8 cellular contexts compared by ENCODE assay signal in the genomic region with DNA sequence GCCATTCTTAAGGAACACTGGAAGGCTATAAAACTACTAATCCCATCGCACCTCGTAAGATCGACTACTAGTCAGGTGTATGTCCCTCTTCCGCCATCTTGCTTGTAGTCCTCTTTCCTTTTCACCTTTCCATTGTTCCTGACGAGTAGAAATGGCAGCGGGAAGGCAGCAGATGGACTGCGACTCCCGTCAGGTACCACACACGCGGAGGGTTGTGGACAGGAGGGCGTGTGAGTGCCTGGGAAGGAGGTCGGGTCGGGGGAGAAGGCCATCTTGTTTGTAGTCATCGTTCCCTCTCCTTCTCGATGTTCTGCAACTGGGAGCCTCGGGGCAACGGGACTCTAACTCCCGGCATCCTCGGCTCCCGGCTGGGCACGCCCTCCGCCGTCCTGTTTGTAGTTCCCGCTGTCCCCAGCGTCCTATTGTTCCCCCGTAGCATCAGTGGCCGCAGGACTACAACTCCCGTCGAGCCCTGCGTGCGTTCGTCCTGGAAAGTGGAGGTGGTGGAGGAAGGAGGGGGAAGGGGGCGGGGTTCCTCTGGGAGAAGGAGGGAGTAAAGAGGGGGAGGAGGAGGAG. TPM values are rescaled to one million over a fixed set of nuclear protein-coding genes. Genes with fewer than 3 reads are reported as not detected.
DNase-seq lines count a peak whose midpoint lies in the region; ATAC-seq, FAIRE-seq and TF ChIP-seq lines count a peak whose summit lies in the region.

No MANE protein-coding gene starts in this region.

- peak overlapping the region; percentile 98 for H4K91ac ChIP-seq in IMR-90 (ENCODE audit: insufficient read depth, low read depth, low read length)

- H2BK120ac ChIP-seq in IMR-90 (ENCODE audit: low read depth, low read length): peak overlapping the region; percentile 92

- H3K4me3 ChIP-seq in IMR-90 (ENCODE audit: insufficient read depth, low read depth, low read length) (peak overlapping the region; percentile 59), OCI-LY3 (ENCODE audit: low read length) (peak overlapping the region; percentile 79), endothelial cell of umbilical vein (replicated peaks in 1 of 3; ENCODE audit: insufficient read depth in 1 of 3, low read depth in 1 of 3, low read length in 3 of 3) (peak overlapping the region; percentile 3 to 87 (median 65)), mesodermal cell (ENCODE audit: extremely low read depth, insufficient read depth, low read length, poor library complexity, severe bottlenecking) (peak overlapping the region; percentile 80)

- H3K9me3 ChIP-seq in IMR-90 (ENCODE audit: control insufficient read depth, insufficient read depth, low read length) (no peaks in the 10 kb centered on the region), OCI-LY3 (ENCODE audit: insufficient read depth, low read length) (no peaks in the 10 kb centered on the region), endothelial cell of umbilical vein (replicated peaks; ENCODE audit: control insufficient read depth, insufficient read depth, low read length) (no peaks in the 10 kb centered on the region), mesodermal cell (ENCODE audit: control insufficient read depth, low read length) (no peaks in the 10 kb centered on the region)

- H3K79me2 ChIP-seq in OCI-LY3 (ENCODE audit: low read length) (no peaks in the 10 kb centered on the region), endothelial cell of umbilical vein (ENCODE audit: control insufficient read depth, insufficient read depth, low read length) (no peaks in the 10 kb centered on the region)

- H3K23ac ChIP-seq in IMR-90 (ENCODE audit: low read depth, low read length): peak overlapping the region; percentile 87

- CTCF ChIA-PET in IMR-90 (lab: Yijun Ruan, JAX): interaction anchor here (1.1 kb wide), 1 partner anchor 19 kb away, joined by 4 read pairs; no protein-coding TSS in a partner anchor
- CTCF ChIA-PET in endothelial cell of umbilical vein (lab: Charles Lee): interaction anchor here (0.8 to 1.6 kb wide), 3 partner anchors 19 to 78 kb away, joined by 3 to 9 read pairs (median 5); no protein-coding TSS in a partner anchor

- peaks cover 4% of the 10 kb centered on the region; the same call in 1 of the 2 replicates for H4K20me1 ChIP-seq in IMR-90 (ENCODE audit: insufficient read depth, low read length)
- no peaks in the 10 kb centered on the region for H4K20me1 ChIP-seq in OCI-LY3 (ENCODE audit: insufficient read depth, low read length)
- H4K20me1 ChIP-seq in endothelial cell of umbilical vein (replicated peaks; ENCODE audit: control insufficient read depth, extremely low read depth, insufficient read depth, low read length): no peaks in the 10 kb centered on the region

- H4K8ac ChIP-seq in IMR-90 (ENCODE audit: low read depth in 2 of 2, low read length in 2 of 2): peak overlapping the region; percentile 83 to 99

- H2AK9ac ChIP-seq in IMR-90 (replicated peaks; ENCODE audit: low read depth, low read length, poor library complexity): peak overlapping the region; percentile 98

- TF ChIP-seq CTCF in D721Med (IDR thresholded peaks at IDR 0.05; ENCODE audit: insufficient read depth, missing control alignments) (no peak), IMR-90 (conservative IDR thresholded peaks at IDR 0.05; ENCODE audit: low read depth, low read length) (no peak), OCI-LY3 (IDR thresholded peaks at IDR 0.05; ENCODE audit: low read depth, low read length) (no peak), endothelial cell of umbilical vein (IDR thresholded peaks at IDR 0.05; ENCODE audit: extremely low read depth in 1 of 2, insufficient read depth in 1 of 2, low read depth in 1 of 2, low read length in 2 of 2) (no peak)

- peak overlapping the region; percentile 96 for H4K5ac ChIP-seq in IMR-90 (ENCODE audit: low read depth, low read length)

- peak; percentile 78 for TF ChIP-seq POLR2A in IMR-90 (IDR thresholded peaks at IDR 0.05; ENCODE audit: low read depth, low read length)
- peak; percentile 9 for TF ChIP-seq POLR2A in endothelial cell of umbilical vein (IDR thresholded peaks at IDR 0.05; ENCODE audit: low read depth, low read length)

- TF ChIP-seq RAD21 in IMR-90 (IDR thresholded peaks at IDR 0.05; ENCODE audit: low read length): no peak

- H3K27me3 ChIP-seq in IMR-90 (ENCODE audit: control insufficient read depth, insufficient read depth, low read length) (no peaks in the 10 kb centered on the region), OCI-LY3 (ENCODE audit: low read depth, low read length) (no peaks in the 10 kb centered on the region), endothelial cell of umbilical vein (ENCODE audit: control insufficient read depth in 2 of 2, insufficient read depth in 2 of 2, low read length in 2 of 2) (no peaks in the 10 kb centered on the region)

- peak overlapping the region; percentile 77 for H3K9ac ChIP-seq in IMR-90 (ENCODE audit: low read depth, low read length)
- peak overlapping the region; percentile 85 for H3K9ac ChIP-seq in OCI-LY3 (ENCODE audit: low read length)
- H3K9ac ChIP-seq in endothelial cell of umbilical vein (replicated peaks; ENCODE audit: extremely low read depth, insufficient read depth, low read length): peak overlapping the region; percentile 67

- peaks cover 4 to 39% of the 10 kb centered on the region in 2 experiments; a peak in 2 of 4 replicates for H3K79me1 ChIP-seq in IMR-90 (ENCODE audit: low read depth in 1 of 2, low read length in 2 of 2)

- 0% methylated on average over 16 of the region's 33 CpGs; no CpG with 5 or more reads in 1 of the 2 experiments for WGBS in IMR-90 (ENCODE audit: extremely low coverage in 2 of 2, insufficient read length in 1 of 2), 2 experiments
- 0% methylated on average over 19 to 24 of the region's 33 CpGs for WGBS in mesodermal cell (ENCODE audit: insufficient coverage in 2 of 2), 2 experiments

- ATAC-seq in GM21576 (IDR thresholded peaks at IDR 0.05; ENCODE audit: unreplicated experiment) (peak; percentile 66), IMR-90 (ENCODE audit: low read depth) (peak; percentile 79)

- H3K14ac ChIP-seq in IMR-90 (replicated peaks; ENCODE audit: low read depth, low read length): peak overlapping the region; percentile 94

- dilution Hi-C loops in IMR-90 (cut with HindIII; ENCODE audit: low sequenced_read_pairs, unreplicated experiment) (no loop called here), endothelial cell of umbilical vein (cut with MboI; ENCODE audit: extremely low pct_ligation_motif_present, low sequenced_read_pairs) (no loop called here)

- peaks cover 10% of the 10 kb centered on the region; the same call in 1 of the 2 replicates for H3K36me3 ChIP-seq in IMR-90 (ENCODE audit: control insufficient read depth, insufficient read depth, low read length)
- no peaks in the 10 kb centered on the region for H3K36me3 ChIP-seq in OCI-LY3 (replicated peaks; ENCODE audit: low read depth, low read length)
- H3K36me3 ChIP-seq in endothelial cell of umbilical vein (ENCODE audit: control insufficient read depth in 2 of 2, extremely low read depth in 1 of 2, insufficient read depth in 2 of 2, low read length in 2 of 2): peaks cover 0 to 6% of the 10 kb centered on the region in 2 experiments
- peaks cover 25% of the 10 kb centered on the region for H3K36me3 ChIP-seq in mesodermal cell (ENCODE audit: control insufficient read depth, insufficient read depth, low read length)

- BruUV-seq in IMR-90 (replicated peaks; lab: Mats Ljungman, UMichigan) (no TSS peak), endothelial cell of umbilical vein (replicated peaks; lab: Mats Ljungman, UMichigan) (TSS peak; percentile 48)

- peak overlapping the region; percentile 98 for H3K4ac ChIP-seq in IMR-90 (ENCODE audit: low read depth, low read length)

- H2BK5ac ChIP-seq in IMR-90 (ENCODE audit: low read depth, low read length, poor library complexity, severe bottlenecking): peak overlapping the region; percentile 97

- H2BK15ac ChIP-seq in IMR-90 (ENCODE audit: low read depth, low read length): peak overlapping the region; percentile 94; the same call in 2 of the 3 replicates

- DNase-seq in D721Med (ENCODE audit: insufficient read length, low spot score) (peak; percentile 58), IMR-90 (peak; percentile 99), activated T-cell treated with anti-CD3 and anti-CD28 coated beads for 1 hour (ENCODE audit: low read depth) (peak; percentile 87), endothelial cell of umbilical vein (ENCODE audit: low read depth, low spot score) (peak; percentile 100)
- peak; percentile 89 for DNase-seq in stimulated activated CD8-positive, alpha-beta memory T cell treated with anti-CD3 and anti-CD28 coated beads, Interleukin-15, amount 100 ng/mL, for 1 hour (ENCODE audit: low read depth)

- H2AK5ac ChIP-seq in IMR-90 (ENCODE audit: low read depth, low read length): peak overlapping the region; percentile 100

- H2AFZ ChIP-seq in IMR-90 (replicated peaks; ENCODE audit: low read length, poor library complexity) (peak overlapping the region; percentile 99), OCI-LY3 (ENCODE audit: low read depth, low read length) (peak overlapping the region; percentile 49), endothelial cell of umbilical vein (ENCODE audit: low read depth, low read length) (peak overlapping the region; percentile 14)

- peak overlapping the region; percentile 88 for H3K18ac ChIP-seq in IMR-90 (ENCODE audit: low read depth, low read length)

- in situ Hi-C loops in IMR-90 (cut with MboI; ENCODE audit: low sequenced_read_pairs): no loop called here

- H3K56ac ChIP-seq in IMR-90 (ENCODE audit: extremely low read depth, insufficient read depth, low read length): peak overlapping the region; percentile 92

- peak overlapping the region; percentile 65 for H2BK20ac ChIP-seq in IMR-90 (ENCODE audit: low read depth, low read length)

- FAIRE-seq in D721Med (lab: Jason Lieb, UNC) (no peak), endothelial cell of umbilical vein (lab: Jason Lieb, UNC) (no peak)

- peak overlapping the region; percentile 72 for H3K4me2 ChIP-seq in IMR-90 (ENCODE audit: low read depth, low read length)
- H3K4me2 ChIP-seq in OCI-LY3 (ENCODE audit: low read length): peak overlapping the region; percentile 45
- peak overlapping the region; percentile 9 for H3K4me2 ChIP-seq in endothelial cell of umbilical vein (ENCODE audit: insufficient read depth, low read length)

- H3K4me1 ChIP-seq in IMR-90 (ENCODE audit: control insufficient read depth, insufficient read depth, low read length): peaks cover 2% of the 10 kb centered on the region; the same call in 1 of the 2 replicates
- peaks cover 7% of the 10 kb centered on the region for H3K4me1 ChIP-seq in OCI-LY3 (ENCODE audit: low read length)
- peaks cover 2% of the 10 kb centered on the region for H3K4me1 ChIP-seq in endothelial cell of umbilical vein (ENCODE audit: control insufficient read depth, extremely low read depth, insufficient read depth, low read length)
- peaks cover 13% of the 10 kb centered on the region for H3K4me1 ChIP-seq in mesodermal cell (ENCODE audit: control insufficient read depth, insufficient read depth, low read length, poor library complexity, severe bottlenecking)

- H3K9me1 ChIP-seq in IMR-90 (ENCODE audit: insufficient read depth, low read length): no peaks in the 10 kb centered on the region
- no peaks in the 10 kb centered on the region for H3K9me1 ChIP-seq in endothelial cell of umbilical vein (replicated peaks; ENCODE audit: control insufficient read depth, extremely low read depth, insufficient read depth, low read length)

- POLR2A ChIA-PET in IMR-90 (lab: Charles Lee; ENCODE audit: unreplicated experiment) (interaction anchor here (0.6 to 0.7 kb wide), 3 partner anchors 48 to 238 kb away, joined by 3 to 5 read pairs (median 4); no protein-coding TSS in a partner anchor), endothelial cell of umbilical vein (lab: Charles Lee) (interaction anchor here (0.6 kb wide), 2 partner anchors 30 to 1108 kb away, joined by 4 to 5 read pairs; no protein-coding TSS in a partner anchor)

- intact Hi-C loops in IMR-90 (cut with micrococcal nuclease): loop anchor here (5.0 kb wide), 2 partner anchors 161 to 226 kb away; partner anchors contain the start of genes CFAP119, RNF40 and SRCAP
- intact Hi-C loops in endothelial cell of umbilical vein (cut with micrococcal nuclease): loop anchor here (1.0 to 5.0 kb wide), 12 partner anchors 19 to 272 kb away; partner anchors contain the start of genes CFAP119, FBRS, PHKG2 and PRR14

- peak overlapping the region; percentile 94 for H3K27ac ChIP-seq in IMR-90 (ENCODE audit: insufficient read depth, low read length)
- peak overlapping the region; percentile 72 for H3K27ac ChIP-seq in OCI-LY3 (ENCODE audit: low read length)
- peak overlapping the region; percentile 66 for H3K27ac ChIP-seq in endothelial cell of umbilical vein (ENCODE audit: insufficient read depth, low read depth, low read length)
- H3K27ac ChIP-seq in mesodermal cell (ENCODE audit: low read depth, low read length, severe bottlenecking): peak overlapping the region; percentile 99

RNA-seq across cellular contexts. Expression of gene FBXL19, which starts 0.3 kb away (rescaled TPM):
- total RNA-seq in IMR-90 (2012; rRNA removed) (5.0 and 5.8 TPM in 2 replicates), endothelial cell of umbilical vein (37.3 and 38.0 TPM in 2 replicates)
- polyA plus RNA-seq in IMR-90 (2012; rRNA removed) (13.8 and 19.6 TPM in 2 replicates), endothelial cell of umbilical vein (22.1 and 29.5 TPM in 2 replicates)
- 14.1 and 16.6 TPM in 2 replicates for polyA plus RNA-seq in IMR-90 (2012; cell fraction: cytosol; rRNA removed)
- 29.8 and 57.4 TPM in 2 replicates for polyA plus RNA-seq in IMR-90 (2012; cell fraction: nucleus; rRNA removed; ENCODE audit: low replicate concordance)
- polyA plus RNA-seq in endothelial cell of umbilical vein (2011; cell fraction: cytosol; rRNA removed): 13.4 and 18.6 TPM in 2 replicates
- polyA plus RNA-seq in endothelial cell of umbilical vein (2011; cell fraction: nucleus; rRNA removed): 31.4 and 32.2 TPM in 2 replicates
- polyA plus RNA-seq in endothelial cell of umbilical vein (2012): 17.7 and 23.7 TPM in 2 replicates
- 11.8 and 14.3 TPM in 2 replicates for polyA minus RNA-seq in endothelial cell of umbilical vein
- polyA minus RNA-seq in endothelial cell of umbilical vein (2011; cell fraction: cytosol; rRNA and poly(A)+ RNA removed): 12.2 TPM
- 6.3 and 13.9 TPM in 2 replicates for polyA minus RNA-seq in endothelial cell of umbilical vein (2011; cell fraction: nucleus; rRNA and poly(A)+ RNA removed)
- 46.4 TPM for polyA plus RNA-seq in mesodermal cell (2013, experiment 1 of 2)
- 39.9 TPM for polyA plus RNA-seq in mesodermal cell (2013, experiment 2 of 2)

RNA-seq across cellular contexts. Expression of gene ORAI3, which starts 25.8 kb away (rescaled TPM):
- 6.8 and 6.9 TPM in 2 replicates for total RNA-seq in IMR-90 (2012; rRNA removed)
- polyA plus RNA-seq in IMR-90 (2012; rRNA removed): 16.9 TPM in 2 replicates
- polyA plus RNA-seq in IMR-90 (2012; cell fraction: cytosol; rRNA removed): 16.1 and 29.4 TPM in 2 replicates
- polyA plus RNA-seq in IMR-90 (2012; cell fraction: nucleus; rRNA removed; ENCODE audit: low replicate concordance): 12.4 and 15.2 TPM in 2 replicates
- total RNA-seq in endothelial cell of umbilical vein: 17.0 and 17.6 TPM in 2 replicates
- polyA plus RNA-seq in endothelial cell of umbilical vein: 25.4 and 33.9 TPM in 2 replicates
- polyA plus RNA-seq in endothelial cell of umbilical vein (2011; cell fraction: cytosol; rRNA removed): 15.8 and 17.9 TPM in 2 replicates
- 9.4 and 10.3 TPM in 2 replicates for polyA plus RNA-seq in endothelial cell of umbilical vein (2011; cell fraction: nucleus; rRNA removed)
- polyA plus RNA-seq in endothelial cell of umbilical vein (2012): 6.0 and 7.1 TPM in 2 replicates
- polyA minus RNA-seq in endothelial cell of umbilical vein: 18.3 and 23.1 TPM in 2 replicates
- 6.0 TPM for polyA minus RNA-seq in endothelial cell of umbilical vein (2011; cell fraction: cytosol; rRNA and poly(A)+ RNA removed)
- polyA minus RNA-seq in endothelial cell of umbilical vein (2011; cell fraction: nucleus; rRNA and poly(A)+ RNA removed): 6.1 and 6.9 TPM in 2 replicates
- polyA plus RNA-seq in mesodermal cell (2013, experiment 1 of 2): 32.5 TPM
- polyA plus RNA-seq in mesodermal cell (2013, experiment 2 of 2): 27.7 TPM

RNA-seq across cellular contexts. Expression of gene CTF1, which starts 26.6 kb away (rescaled TPM):
- total RNA-seq in IMR-90 (2012; rRNA removed): 0.18 and 0.56 TPM in 2 replicates
- polyA plus RNA-seq in IMR-90 (2012; rRNA removed): 12.9 and 13.8 TPM in 2 replicates
- polyA plus RNA-seq in IMR-90 (2012; cell fraction: cytosol; rRNA removed): 12.9 and 21.8 TPM in 2 replicates
- 10.8 and 14.0 TPM in 2 replicates for polyA plus RNA-seq in IMR-90 (2012; cell fraction: nucleus; rRNA removed; ENCODE audit: low replicate concordance)
- 1.4 and 1.5 TPM in 2 replicates for total RNA-seq in endothelial cell of umbilical vein
- 4.3 and 4.7 TPM in 2 replicates for polyA plus RNA-seq in endothelial cell of umbilical vein
- polyA plus RNA-seq in endothelial cell of umbilical vein (2011; cell fraction: cytosol; rRNA removed): 1.7 and 2.5 TPM in 2 replicates
- 0.66 and 1.2 TPM in 2 replicates for polyA plus RNA-seq in endothelial cell of umbilical vein (2011; cell fraction: nucleus; rRNA removed)
- polyA plus RNA-seq in endothelial cell of umbilical vein (2012): 0.43 and 0.98 TPM in 2 replicates
- 2.1 and 3.7 TPM in 2 replicates for polyA minus RNA-seq in endothelial cell of umbilical vein
- polyA minus RNA-seq in endothelial cell of umbilical vein (2011; cell fraction: cytosol; rRNA and poly(A)+ RNA removed): not detected
- 0.53 and 1.1 TPM in 2 replicates for polyA minus RNA-seq in endothelial cell of umbilical vein (2011; cell fraction: nucleus; rRNA and poly(A)+ RNA removed)
- polyA plus RNA-seq in mesodermal cell (2013, experiment 1 of 2): 5.8 TPM
- 5.4 TPM for polyA plus RNA-seq in mesodermal cell (2013, experiment 2 of 2)

RNA-seq across cellular contexts. Expression of gene BCL7C, which starts 29.2 kb away (rescaled TPM):
- 32.3 and 38.6 TPM in 2 replicates for total RNA-seq in IMR-90 (2012; rRNA removed)
- 34.9 and 54.4 TPM in 2 replicates for polyA plus RNA-seq in IMR-90 (2012; rRNA removed)
- polyA plus RNA-seq in IMR-90 (2012; cell fraction: cytosol; rRNA removed): 31.1 and 41.3 TPM in 2 replicates
- 14.9 and 16.0 TPM in 2 replicates for polyA plus RNA-seq in IMR-90 (2012; cell fraction: nucleus; rRNA removed; ENCODE audit: low replicate concordance)
- 38.3 and 39.5 TPM in 2 replicates for total RNA-seq in endothelial cell of umbilical vein
- polyA plus RNA-seq in endothelial cell of umbilical vein: 30.2 and 33.7 TPM in 2 replicates
- 27.0 and 36.1 TPM in 2 replicates for polyA plus RNA-seq in endothelial cell of umbilical vein (2011; cell fraction: cytosol; rRNA removed)
- polyA plus RNA-seq in endothelial cell of umbilical vein (2011; cell fraction: nucleus; rRNA removed): 11.3 and 11.4 TPM in 2 replicates
- 23.6 and 29.3 TPM in 2 replicates for polyA plus RNA-seq in endothelial cell of umbilical vein (2012)
- polyA minus RNA-seq in endothelial cell of umbilical vein: 5.5 and 7.4 TPM in 2 replicates
- 5.9 TPM for polyA minus RNA-seq in endothelial cell of umbilical vein (2011; cell fraction: cytosol; rRNA and poly(A)+ RNA removed)
- 3.4 and 5.7 TPM in 2 replicates for polyA minus RNA-seq in endothelial cell of umbilical vein (2011; cell fraction: nucleus; rRNA and poly(A)+ RNA removed)
- 40.1 TPM for polyA plus RNA-seq in mesodermal cell (2013, experiment 1 of 2)
- polyA plus RNA-seq in mesodermal cell (2013, experiment 2 of 2): 34.2 TPM

RNA-seq across cellular contexts. Expression of gene SETD1A, which starts 34.5 kb away (rescaled TPM):
- total RNA-seq in IMR-90 (2012; rRNA removed) (0.54 and 0.56 TPM in 2 replicates), endothelial cell of umbilical vein (21.3 and 25.6 TPM in 2 replicates)
- polyA plus RNA-seq in IMR-90 (2012; rRNA removed) (5.8 and 6.5 TPM in 2 replicates), endothelial cell of umbilical vein (3.4 and 3.5 TPM in 2 replicates)
- 3.3 and 4.8 TPM in 2 replicates for polyA plus RNA-seq in IMR-90 (2012; cell fraction: cytosol; rRNA removed)
- polyA plus RNA-seq in IMR-90 (2012; cell fraction: nucleus; rRNA removed; ENCODE audit: low replicate concordance): 16.4 and 29.7 TPM in 2 replicates
- 4.5 and 4.9 TPM in 2 replicates for polyA plus RNA-seq in endothelial cell of umbilical vein (2011; cell fraction: cytosol; rRNA removed)
- 14.1 and 16.1 TPM in 2 replicates for polyA plus RNA-seq in endothelial cell of umbilical vein (2011; cell fraction: nucleus; rRNA removed)
- 12.3 and 20.5 TPM in 2 replicates for polyA plus RNA-seq in endothelial cell of umbilical vein (2012)
- 4.2 and 8.2 TPM in 2 replicates for polyA minus RNA-seq in endothelial cell of umbilical vein
- 7.9 TPM for polyA minus RNA-seq in endothelial cell of umbilical vein (2011; cell fraction: cytosol; rRNA and poly(A)+ RNA removed)
- 7.6 and 11.5 TPM in 2 replicates for polyA minus RNA-seq in endothelial cell of umbilical vein (2011; cell fraction: nucleus; rRNA and poly(A)+ RNA removed)
- 15.9 TPM for polyA plus RNA-seq in mesodermal cell (2013, experiment 1 of 2)
- 13.6 TPM for polyA plus RNA-seq in mesodermal cell (2013, experiment 2 of 2)

Comparison
In these comparisons a context has a peak if more than half of its experiments do, and no peak if none do; other contexts are left out.
1. Peak in every context shown above with its lines: DNase-seq, ATAC-seq, H3K4me3 ChIP-seq and H3K27ac ChIP-seq.
2. H2AFZ ChIP-seq: peak in every context shown above with its lines; median percentile 99 in IMR-90; 49 in OCI-LY3; 14 in endothelial cell of umbilical vein.
3. H3K4me2 ChIP-seq: peak in every context shown above with its lines; median percentile 72 in IMR-90; 45 in OCI-LY3; 9 in endothelial cell of umbilical vein.